In the genomic region with DNA sequence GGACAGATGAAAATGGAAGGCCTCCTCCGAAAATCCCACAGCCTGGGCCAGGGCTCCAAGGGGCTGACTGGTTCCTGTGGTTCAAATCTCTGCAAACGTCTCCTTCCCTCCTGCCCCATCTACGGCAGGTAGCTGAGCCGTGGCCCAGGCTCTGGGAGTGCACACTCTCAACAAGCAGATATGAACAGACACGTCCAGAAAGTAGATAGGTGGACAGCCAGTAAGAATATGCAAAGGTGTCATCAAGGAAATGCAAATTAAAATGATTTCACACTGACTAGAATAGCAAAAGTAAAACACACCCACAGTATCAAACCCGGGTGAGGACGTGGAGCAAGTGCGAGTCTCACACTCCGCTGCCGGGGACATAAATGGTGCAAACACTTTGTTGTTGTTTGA, we compare ENCODE assay signal across 8 cellular contexts.
DNase-seq lines count a peak whose midpoint lies in the region; ATAC-seq, FAIRE-seq and TF ChIP-seq lines count a peak whose summit lies in the region.

No MANE protein-coding gene starts in this region.

- H3K4me1 ChIP-seq in H9 (ENCODE audit: insufficient read depth, low read length), result peaks cover 1% of the 10 kb centered on the region; the same call in 1 of the 2 replicates
- H3K4me1 ChIP-seq in left lung, result peaks cover 24 to 40% of the 10 kb centered on the region in 2 donors
- H3K4me1 ChIP-seq in skeletal muscle tissue (ENCODE audit: control insufficient read depth in 3 of 3, insufficient read depth in 3 of 3, low read length in 3 of 3), result peaks cover 42 to 54% (median 46%) of the 10 kb centered on the region in 3 donors
- no peaks in the 10 kb centered on the region; the same call in 1 of the 2 replicates for H3K4me1 ChIP-seq in MM.1S (ENCODE audit: low read length)

- H2AFZ ChIP-seq in H9 (ENCODE audit: low read length) (no peak overlapping the region), MM.1S (ENCODE audit: low read length) (no peak overlapping the region)

- H3K79me1 ChIP-seq in H9 (ENCODE audit: insufficient read depth, low read depth, low read length, poor library complexity, severe bottlenecking), result peaks cover 3% of the 10 kb centered on the region

- no peaks in the 10 kb centered on the region for H3K9me3 Mint-ChIP-seq in H9

- H3K14ac ChIP-seq in H9 (ENCODE audit: insufficient read depth, low read length), result no peak overlapping the region

- no peak for ATAC-seq in left lung

- no peak overlapping the region for H3K18ac ChIP-seq in H9 (ENCODE audit: insufficient read length, low read depth, low read length)

- H2BK20ac ChIP-seq in H9 (ENCODE audit: low read depth, low read length, poor library complexity, severe bottlenecking), result no peak overlapping the region

- H2BK12ac ChIP-seq in H9 (ENCODE audit: insufficient read length, low read depth, low read length), result no peak overlapping the region

- no peak overlapping the region for H2BK120ac ChIP-seq in H9 (ENCODE audit: low read depth, low read length, poor library complexity, severe bottlenecking)

- FAIRE-seq in bronchial epithelial cell (lab: Jason Lieb, UNC), result peak; percentile 93

- no peak overlapping the region for H3K4ac ChIP-seq in H9 (ENCODE audit: low read depth, low read length)

- TF ChIP-seq CTCF in H9 (conservative IDR thresholded peaks at IDR 0.05), result no peak
- TF ChIP-seq CTCF in bronchial epithelial cell (IDR thresholded peaks at IDR 0.05; ENCODE audit: insufficient read depth, low read length, severe bottlenecking), result no peak
- no peak for TF ChIP-seq CTCF in left lung (IDR thresholded peaks at IDR 0.05)
- TF ChIP-seq CTCF in MM.1S (IDR thresholded peaks at IDR 0.05; ENCODE audit: low read length), result no peak

- H4K8ac ChIP-seq in H9 (replicated peaks; ENCODE audit: insufficient read length, low read depth, low read length), result no peak overlapping the region

- no peak overlapping the region for H3K23ac ChIP-seq in H9 (ENCODE audit: insufficient read length, low read depth, low read length)

- WGBS in H9 (ENCODE audit: extremely low coverage, insufficient read length, low lambda C conversion rate), result no CpG with 5 or more reads among the region's 10 CpGs

- no peak overlapping the region for H3T11ph ChIP-seq in H9 (ENCODE audit: low read length)

- H3K79me2 ChIP-seq in H9 (ENCODE audit: insufficient read depth, low read length), result peaks cover 6% of the 10 kb centered on the region; the same call in 1 of the 2 replicates
- H3K79me2 ChIP-seq in MM.1S (ENCODE audit: low read length), result no peaks in the 10 kb centered on the region

- H3K56ac ChIP-seq in H9 (ENCODE audit: insufficient read length, low read depth, low read length), result no peak overlapping the region

- H3K4me2 ChIP-seq in H9 (ENCODE audit: insufficient read depth, insufficient read length, low read length) (no peak overlapping the region), MM.1S (ENCODE audit: low read depth, low read length) (no peak overlapping the region)

- H3K27ac ChIP-seq in H9 (ENCODE audit: insufficient read length, low read depth, low read length) (no peak overlapping the region), left lung (peak overlapping the region; percentile 57 to 77), skeletal muscle tissue (ENCODE audit: low read depth, low read length) (peak overlapping the region; percentile 73), MM.1S (ENCODE audit: low read length) (no peak overlapping the region)

- no peaks in the 10 kb centered on the region for H3K9me2 ChIP-seq in MM.1S (replicated peaks; ENCODE audit: insufficient read depth, low read length)

- H3K27me3 ChIP-seq in H9 (ENCODE audit: insufficient read depth, low read length) (no peaks in the 10 kb centered on the region), bronchial epithelial cell (ENCODE audit: control insufficient read depth, insufficient read depth, low read length) (no peaks in the 10 kb centered on the region), left lung (no peaks in the 10 kb centered on the region), skeletal muscle tissue (ENCODE audit: control insufficient read depth in 3 of 3, insufficient read depth in 3 of 3, low read length in 3 of 3) (no peaks in the 10 kb centered on the region), MM.1S (replicated peaks; ENCODE audit: insufficient read depth, low read length) (peaks cover 90% of the 10 kb centered on the region)

- H4K91ac ChIP-seq in H9 (ENCODE audit: insufficient read length, low read depth, low read length), result no peak overlapping the region

- no peak overlapping the region for H3K4me3 ChIP-seq in bronchial epithelial cell (ENCODE audit: low read depth, low read length)
- H3K4me3 ChIP-seq in left lung, result no peak overlapping the region
- no peak overlapping the region for H3K4me3 ChIP-seq in skeletal muscle tissue (ENCODE audit: low read length in 3 of 3)
- no peak overlapping the region for H3K4me3 ChIP-seq in MM.1S (ENCODE audit: low read length)

- H4K5ac ChIP-seq in H9 (ENCODE audit: insufficient read length, low read depth, low read length), result no peak overlapping the region

- no peak overlapping the region for H2BK15ac ChIP-seq in H9 (ENCODE audit: low read depth, low read length)

- H3K27ac Mint-ChIP-seq in H9, result peak overlapping the region in 2 of 3 experiments; percentile 42 to 94; a peak in 5 of 7 replicates

- intact Hi-C loops in left lung (cut with DNase I), result no loop called here

- H3K36me3 ChIP-seq in bronchial epithelial cell (ENCODE audit: control insufficient read depth, insufficient read depth, low read length), result peaks cover 3% of the 10 kb centered on the region
- H3K36me3 ChIP-seq in left lung, result no peaks in the 10 kb centered on the region
- H3K36me3 ChIP-seq in skeletal muscle tissue (ENCODE audit: control insufficient read depth in 3 of 3, insufficient read depth in 3 of 3, low read length in 3 of 3), result no peaks in the 10 kb centered on the region
- no peaks in the 10 kb centered on the region for H3K36me3 ChIP-seq in MM.1S (replicated peaks; ENCODE audit: insufficient read depth, low read length)

- H3K9ac ChIP-seq in H9 (ENCODE audit: extremely low read depth, insufficient read length, low read length) (no peak overlapping the region), skeletal muscle tissue (ENCODE audit: low read depth in 1 of 3, low read length in 3 of 3) (peak overlapping the region in 2 of 3 donors; percentile 3 to 55), MM.1S (ENCODE audit: low read length) (no peak overlapping the region)

- H3K4me3 Mint-ChIP-seq in H9, result no peak overlapping the region

- CTCF ChIA-PET in HEK293T (lab: Yijun Ruan, JAX), result interaction anchor here (0.6 to 1.0 kb wide), 2 partner anchors 18 to 102 kb away, joined by 3 read pairs; no protein-coding TSS in a partner anchor

- H3K4me1 Mint-ChIP-seq in H9, result peaks cover 59 to 60% of the 10 kb centered on the region in 2 experiments

- H4K20me1 ChIP-seq in H9 (ENCODE audit: control insufficient read depth, insufficient read depth, insufficient read length) (no peaks in the 10 kb centered on the region), MM.1S (ENCODE audit: insufficient read depth, low read length) (no peaks in the 10 kb centered on the region)

- H3K9me3 ChIP-seq in H9 (ENCODE audit: control insufficient read depth, low read depth, low read length) (no peaks in the 10 kb centered on the region), left lung (no peaks in the 10 kb centered on the region), skeletal muscle tissue (ENCODE audit: control insufficient read depth in 3 of 3, low read length in 3 of 3) (no peaks in the 10 kb centered on the region), MM.1S (replicated peaks; ENCODE audit: insufficient read depth, low read length) (no peaks in the 10 kb centered on the region)

- H3F3A ChIP-seq in MM.1S (ENCODE audit: insufficient read depth, low read length), result no peaks in the 10 kb centered on the region

- DNase-seq in H9, result no peak
- DNase-seq in bronchial epithelial cell (ENCODE audit: low read depth), result peak; percentile 60
- DNase-seq in left lung, result no peak
- no peak for DNase-seq in NCI-H524 (lab: John Stamatoyannopoulos, UW)
- DNase-seq in MM.1S, result no peak
- no peak for DNase-seq in HEK293T (ENCODE audit: extremely low spot score)
- DNase-seq in HCEC 1CT, result no peak

- POLR2A ChIA-PET in HEK293T (lab: Yijun Ruan, JAX), result interaction anchor here (1.5 kb wide), 1 partner anchor 99 kb away, joined by 4 read pairs; a partner anchor contains a TSS

- no peak overlapping the region for H2AK5ac ChIP-seq in H9 (ENCODE audit: insufficient read length, low read length)

- H2BK5ac ChIP-seq in H9 (ENCODE audit: insufficient read length, low read length), result no peak overlapping the region

- no peaks in the 10 kb centered on the region for H3K27me3 Mint-ChIP-seq in H9 (ENCODE audit: low read depth)

- H3K23me2 ChIP-seq in H9 (ENCODE audit: insufficient read length, low read depth, low read length, poor library complexity, severe bottlenecking), result no peaks in the 10 kb centered on the region

- peaks cover 0 to 3% (median 0%) of the 10 kb centered on the region in 3 experiments; a peak in 1 of 7 replicates for H3K36me3 Mint-ChIP-seq in H9 (ENCODE audit: insufficient read depth in 1 of 3, low read depth in 3 of 3)

TF ChIP-seq in HEK293T, 16 proteins besides CTCF, POLR2A, EP300 and RAD21:
- TF ChIP-seq ELF4 (IDR thresholded peaks at IDR 0.05) (no peak), ZNF384 (IDR thresholded peaks at IDR 0.05) (no peak), L3MBTL2 (conservative IDR thresholded peaks at IDR 0.05) (no peak), ARNT (IDR thresholded peaks at IDR 0.05) (no peak), NFRKB (IDR thresholded peaks at IDR 0.05) (no peak), SUZ12 (IDR thresholded peaks at IDR 0.05) (no peak), FOXK2 (IDR thresholded peaks at IDR 0.05) (no peak)

Comparison
In these comparisons a context has a peak if more than half of its experiments do, and no peak if none do; other contexts are left out.
1. H3K27ac ChIP-seq: peak in left lung (2 of 2) and skeletal muscle tissue (single experiment); none in H9 (single experiment) and MM.1S (single experiment).
2. H3K9ac ChIP-seq: peak in skeletal muscle tissue (2 of 3); none in H9 (single experiment) and MM.1S (single experiment).